Comparison of ENCODE assay signal across 1 cellular context in genomic region chr14:60616326-60617044, GRCh38.
TF ChIP-seq lines count a peak whose summit lies in the region.

No MANE protein-coding gene starts in this region.

TF ChIP-seq in HEK293, 187 proteins besides CTCF, POLR2A, EP300 and RAD21 (continued from another document):
- TF ChIP-seq HIC1 (tag by site-specific recombination; IDR thresholded peaks at IDR 0.05) (no peak), ZNF175 (tag by site-specific recombination; IDR thresholded peaks at IDR 0.05) (no peak), ZNF133 (tag by site-specific recombination; IDR thresholded peaks at IDR 0.05) (no peak), ZBTB20 (tag by site-specific recombination; IDR thresholded peaks at IDR 0.05) (no peak), ZNF114 (tag by site-specific recombination; IDR thresholded peaks at IDR 0.05) (no peak), ZNF548 (tag by site-specific recombination; IDR thresholded peaks at IDR 0.05) (no peak), OSR2 (tag by site-specific recombination; IDR thresholded peaks at IDR 0.05) (no peak), PRDM10 (tag by site-specific recombination; IDR thresholded peaks at IDR 0.05) (peak; percentile 77), ZNF248 (tag by site-specific recombination; IDR thresholded peaks at IDR 0.05) (no peak), ZFP37 (tag by site-specific recombination; IDR thresholded peaks at IDR 0.05) (no peak), ZNF37A (tag by site-specific recombination; IDR thresholded peaks at IDR 0.05) (no peak), OVOL3 (tag by site-specific recombination; IDR thresholded peaks at IDR 0.05) (no peak), ZNF140 (tag by site-specific recombination; IDR thresholded peaks at IDR 0.05) (no peak), ZNF623 (tag by site-specific recombination; IDR thresholded peaks at IDR 0.05) (no peak), ZNF350 (tag by site-specific recombination; IDR thresholded peaks at IDR 0.05) (no peak), ZNF391 (tag by site-specific recombination; IDR thresholded peaks at IDR 0.05; ENCODE audit: borderline replicate concordance, low read depth) (no peak), ZFP3 (tag by site-specific recombination; IDR thresholded peaks at IDR 0.05; ENCODE audit: low read depth) (no peak), ZNF112 (tag by site-specific recombination; IDR thresholded peaks at IDR 0.05) (no peak), ZNF664 (tag by site-specific recombination; IDR thresholded peaks at IDR 0.05) (no peak), ZBTB17 (tag by site-specific recombination; IDR thresholded peaks at IDR 0.05) (no peak), ZNF121 (tag by site-specific recombination; IDR thresholded peaks at IDR 0.05) (no peak), ZNF280D (tag by site-specific recombination; IDR thresholded peaks at IDR 0.05) (no peak), ZSCAN5A (tag by site-specific recombination; IDR thresholded peaks at IDR 0.05) (no peak), ZNF777 (tag by site-specific recombination; IDR thresholded peaks at IDR 0.05; ENCODE audit: borderline replicate concordance) (no peak), TCF7L2 (IDR thresholded peaks at IDR 0.05; ENCODE audit: borderline replicate concordance, low read depth, low read length) (no peak), FEZF1 (tag by site-specific recombination; IDR thresholded peaks at IDR 0.05) (peak; percentile 59), GLI2 (tag by site-specific recombination; IDR thresholded peaks at IDR 0.05; ENCODE audit: borderline replicate concordance, low read depth) (no peak), ZNF10 (tag by site-specific recombination; IDR thresholded peaks at IDR 0.05) (no peak), ZFP41 (tag by site-specific recombination; IDR thresholded peaks at IDR 0.05; ENCODE audit: borderline replicate concordance) (no peak), ZNF148 (tag by site-specific recombination; IDR thresholded peaks at IDR 0.05; ENCODE audit: borderline replicate concordance) (no peak), MZF1 (tag by site-specific recombination; IDR thresholded peaks at IDR 0.05; ENCODE audit: borderline replicate concordance) (no peak), ZNF324 (tag by site-specific recombination; IDR thresholded peaks at IDR 0.05) (no peak), ZNF785 (tag by site-specific recombination; IDR thresholded peaks at IDR 0.05) (no peak), ZNF549 (tag by site-specific recombination; IDR thresholded peaks at IDR 0.05) (no peak), ZNF335 (tag by site-specific recombination; conservative IDR thresholded peaks at IDR 0.05) (peak; percentile 66), ZNF510 (tag by site-specific recombination; IDR thresholded peaks at IDR 0.05; ENCODE audit: insufficient replicate concordance) (no peak), TRIM28 (IDR thresholded peaks at IDR 0.05; ENCODE audit: borderline replicate concordance, low read length) (0 out of 2 replicates have a peak, but pooled peaks have one; percentile 20), AEBP2 (tag by site-specific recombination; IDR thresholded peaks at IDR 0.05; ENCODE audit: borderline replicate concordance) (no peak), ZNF184 (tag by site-specific recombination; IDR thresholded peaks at IDR 0.05) (no peak), ZBTB7A (tag by site-specific recombination; IDR thresholded peaks at IDR 0.05; ENCODE audit: low read depth) (no peak), YY2 (tag by site-specific recombination; IDR thresholded peaks at IDR 0.05) (no peak), ZNF624 (tag by site-specific recombination; IDR thresholded peaks at IDR 0.05) (no peak)
